Comparison of ENCODE assay signal across 17 cellular contexts in the genomic region with DNA sequence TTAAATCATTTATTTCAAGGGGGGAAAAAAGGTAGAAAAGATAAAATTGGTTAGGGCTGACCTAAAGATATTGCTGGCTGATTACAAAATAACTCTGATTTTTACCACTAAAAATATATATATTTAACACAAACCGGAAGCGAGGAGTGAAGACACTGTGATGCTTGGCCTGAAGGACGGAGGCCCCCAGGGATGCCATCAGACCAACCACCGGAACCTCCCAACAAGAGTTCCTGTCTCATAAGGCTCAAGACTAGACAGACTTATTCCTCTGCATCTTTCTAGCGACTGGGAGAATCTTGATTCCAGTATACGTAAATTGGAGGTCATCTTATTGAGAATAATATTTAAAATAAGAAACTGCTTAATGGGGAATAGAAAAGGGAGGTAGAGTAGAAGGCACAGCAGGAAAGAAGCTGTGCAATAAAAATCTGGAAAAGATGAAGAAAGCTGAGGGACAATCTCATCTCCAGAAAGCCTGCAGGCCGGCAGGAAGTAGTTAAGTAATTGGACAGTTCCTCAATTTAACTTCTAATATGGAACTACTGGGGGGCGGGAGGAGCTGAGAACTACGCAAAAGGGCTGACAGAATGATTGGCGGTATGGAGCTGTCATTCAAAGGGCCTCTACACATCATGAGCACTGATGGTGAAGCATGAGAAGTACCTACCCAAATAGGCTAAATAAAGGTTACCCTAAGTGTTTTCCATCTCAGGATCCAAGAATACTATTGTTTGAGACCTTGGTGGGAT.
DNase-seq lines count a peak whose midpoint lies in the region; ATAC-seq and TF ChIP-seq lines count a peak whose summit lies in the region.
"Had no signal": no experiment of that assay in that cellular context is flagged by ENCODE, and none has a peak within 500 bp of the region (broad histone marks: within the 10 kb centered on the region; RNA-seq: fewer than 3 reads in every experiment).

No MANE protein-coding gene starts in this region.

- no peaks in the 10 kb centered on the region for H3K9me2 ChIP-seq in Karpas-422 (replicated peaks; ENCODE audit: insufficient read depth, low read length)

- H3K4me3 Mint-ChIP-seq in activated B cell treated with CpG ODN at 0.5 μM for 24 hours = peak overlapping the region; percentile 19

- TF ChIP-seq CTCF in activated B cell treated with CpG ODN at 0.5 μM for 24 hours (IDR thresholded peaks at IDR 0.05) = no peak

- no peaks in the 10 kb centered on the region for H3K9me3 Mint-ChIP-seq in activated B cell treated with CpG ODN at 0.5 μM for 24 hours
- H3K9me3 Mint-ChIP-seq: IgD-negative memory B cell had no signal

- CTCF ChIA-PET in activated B cell treated with CpG ODN at 0.5 μM for 24 hours (lab: Charles Lee) = interaction anchor here (0.9 kb wide), 1 partner anchor 25 kb away, joined by 5 read pairs; no protein-coding TSS in a partner anchor

- H3K4me2 ChIP-seq in BLaER1 treated with 17β-estradiol and CSF1 and Interleukin-3, amounts not matched to agents 10 nM and 100 nM = peak overlapping the region; percentile 73 to 99 (median 90)
- H3K4me2 ChIP-seq in Karpas-422 (ENCODE audit: low read depth, low read length, poor library complexity, severe bottlenecking) = peak overlapping the region; percentile 39

- no peaks in the 10 kb centered on the region for H3K79me2 ChIP-seq in Karpas-422 (ENCODE audit: low read length)

- H3K4me1 Mint-ChIP-seq in activated B cell treated with CpG ODN at 0.5 μM for 24 hours = peaks cover 24% of the 10 kb centered on the region

- no peaks in the 10 kb centered on the region for H3K27me3 ChIP-seq in BLaER1 treated with 17β-estradiol and CSF1 and Interleukin-3, amounts not matched to agents 10 nM and 100 nM
- no peaks in the 10 kb centered on the region for H3K27me3 ChIP-seq in Karpas-422 (ENCODE audit: low read length)
- H3K27me3 ChIP-seq: pancreas had no signal

- H2AFZ ChIP-seq in Karpas-422 (ENCODE audit: low read length) = 0 out of 2 replicates have a peak overlapping the region, but pooled peaks have one; percentile 12

- intact Hi-C loops in activated B cell treated with CpG ODN at 0.5 μM for 24 hours (cut with micrococcal nuclease) = no loop called here

- peaks cover 0 to 6% (median 0%) of the 10 kb centered on the region in 11 experiments; a peak in 2 of 22 replicates for H3K36me3 ChIP-seq in BLaER1 treated with 17β-estradiol and CSF1 and Interleukin-3, amounts not matched to agents 10 nM and 100 nM
- no peaks in the 10 kb centered on the region for H3K36me3 ChIP-seq in Karpas-422 (ENCODE audit: insufficient read depth, low read length)
- H3K36me3 ChIP-seq: HAP-1, pancreas had no signal

- DNase-seq in Karpas-422 (peak; percentile 64), activated B cell treated with CpG ODN at 0.5 μM for 24 hours (no peak), NK-92 (lab: John Stamatoyannopoulos, UW; ENCODE audit: unreplicated experiment) (no peak), DMS53 treated with DMSO at 0.1 percent for 48 hours (lab: John Stamatoyannopoulos, UW; ENCODE audit: unreplicated experiment) (no peak)
- no peak for DNase-seq in stimulated activated naive CD8-positive, alpha-beta T cell treated with anti-CD3 and anti-CD28 coated beads, Interleukin-15, Interleukin-2, amounts not matched to agents 100 U/mL and 50 U/mL, for 24 hours
- DNase-seq in stimulated activated CD4-positive, alpha-beta T cell treated with anti-CD3 and anti-CD28 coated beads, Interleukin-12 subunit alpha, Interleukin-12 subunit beta, amount 100 ng/mL, for 4 hours = no peak
- DNase-seq: activated CD4-positive, CD25-positive, alpha-beta regulatory T cell; Calu3; NCI-H1417 treated with DMSO at 0.1 percent for 48 hours; pancreas; stimulated activated CD4-positive, alpha-beta T cell treated with anti-CD3 and anti-CD28 coated beads, Interleukin-4, amount 100 ng/mL, for 24 hours; T-helper 2 cell had no signal

- H3K27ac Mint-ChIP-seq in activated B cell treated with CpG ODN at 0.5 μM for 24 hours = no peak overlapping the region

- H3K9ac ChIP-seq in BLaER1 treated with 17β-estradiol and CSF1 and Interleukin-3, amounts not matched to agents 10 nM and 100 nM = peak overlapping the region in 10 of 11 experiments; percentile 43 to 70 (median 56); a peak in 19 of 22 replicates
- no peak overlapping the region for H3K9ac ChIP-seq in Karpas-422 (ENCODE audit: low read length)

- ATAC-seq in GM19328 (IDR thresholded peaks at IDR 0.05; ENCODE audit: unreplicated experiment) (peak; percentile 58), activated B cell treated with CpG ODN at 0.5 μM for 24 hours (ENCODE audit: low read depth) (peak; percentile 89)
- ATAC-seq in stimulated activated naive CD8-positive, alpha-beta T cell treated with anti-CD3 and anti-CD28 coated beads, Interleukin-15, Interleukin-2, amounts not matched to agents 100 U/mL and 50 U/mL, for 24 hours = no peak
- ATAC-seq: esophagus mucosa had no signal

- no peaks in the 10 kb centered on the region for H3K9me3 ChIP-seq in BLaER1 treated with 17β-estradiol and CSF1 and Interleukin-3, amounts not matched to agents 10 nM and 100 nM (replicated peaks in 1 of 11)
- no peaks in the 10 kb centered on the region for H3K9me3 ChIP-seq in Karpas-422 (ENCODE audit: low read length)
- H3K9me3 ChIP-seq: HAP-1, pancreas had no signal

- H3K4me1 ChIP-seq in BLaER1 treated with 17β-estradiol and CSF1 and Interleukin-3, amounts not matched to agents 10 nM and 100 nM = peaks cover 52 to 75% (median 62%) of the 10 kb centered on the region in 10 experiments
- peaks cover 13% of the 10 kb centered on the region for H3K4me1 ChIP-seq in Karpas-422 (ENCODE audit: low read length)
- H3K4me1 ChIP-seq: pancreas had no signal

- peaks cover 5% of the 10 kb centered on the region for H3K36me3 Mint-ChIP-seq in activated B cell treated with CpG ODN at 0.5 μM for 24 hours (ENCODE audit: low read depth)

- H3K4me3 ChIP-seq in BLaER1 treated with 17β-estradiol and CSF1 and Interleukin-3, amounts not matched to agents 10 nM and 100 nM = peak overlapping the region; percentile 14 to 52 (median 42); a peak in 18 of 20 replicates
- H3K4me3 ChIP-seq in Karpas-422 (ENCODE audit: low read length) = no peak overlapping the region
- H3K4me3 ChIP-seq: HAP-1, pancreas had no signal

- peak overlapping the region; percentile 32 to 90 (median 82); a peak in 21 of 22 replicates for H3K27ac ChIP-seq in BLaER1 treated with 17β-estradiol and CSF1 and Interleukin-3, amounts not matched to agents 10 nM and 100 nM
- H3K27ac ChIP-seq in Karpas-422 (ENCODE audit: low read length) = no peak overlapping the region
- H3K27ac ChIP-seq: pancreas had no signal

- H3K27me3 Mint-ChIP-seq in activated B cell treated with CpG ODN at 0.5 μM for 24 hours = no peaks in the 10 kb centered on the region
- H3K27me3 Mint-ChIP-seq: IgD-negative memory B cell had no signal

- POLR2A ChIA-PET in activated B cell treated with CpG ODN at 0.5 μM for 24 hours (lab: Charles Lee) = interaction anchor here (0.5 to 0.6 kb wide), 2 partner anchors 24 to 221 kb away, joined by 3 read pairs; no protein-coding TSS in a partner anchor

- no peaks in the 10 kb centered on the region for H4K20me1 ChIP-seq in BLaER1 treated with 17β-estradiol and CSF1 and Interleukin-3, amounts not matched to agents 10 nM and 100 nM
- no peaks in the 10 kb centered on the region for H4K20me1 ChIP-seq in Karpas-422 (ENCODE audit: insufficient read depth, low read depth, low read length)
